In genomic region chr14:50056457-50056856, GRCh38 we compare ENCODE assay signal across 22 cellular contexts. TPM values are rescaled to one million over a fixed set of nuclear protein-coding genes. Genes with fewer than 3 reads are reported as not detected.
A peak's percentile ranks its signal among the peaks of the same experiment; 100 is the strongest.
DNase-seq lines count a peak whose midpoint lies in the region; ATAC-seq and TF ChIP-seq lines count a peak whose summit lies in the region.
"Had no signal": no experiment of that assay in that cellular context is flagged by ENCODE, and none has a peak within 500 bp of the region (broad histone marks: within the 10 kb centered on the region; RNA-seq: fewer than 3 reads in every experiment).

No MANE protein-coding gene starts in this region.

- H3K79me2 ChIP-seq in OCI-LY1 (ENCODE audit: insufficient read depth, low read length): no peaks in the 10 kb centered on the region

- no peaks in the 10 kb centered on the region for H3K27me3 Mint-ChIP-seq in activated CD4-positive, alpha-beta T cell treated with anti-CD3 and anti-CD28 coated beads, Interleukin-2, amount 10 ng/mL, durations not matched to agents 7 days and 5 days
- H3K27me3 Mint-ChIP-seq in immature natural killer cell (ENCODE audit: low read depth in 3 of 3): peaks cover 1 to 4% (median 3%) of the 10 kb centered on the region in 3 donors
- H3K27me3 Mint-ChIP-seq: activated B cell treated with CpG ODN at 0.5 μM for 24 hours; activated naive CD8-positive, alpha-beta T cell had no signal

- H3K4me3 Mint-ChIP-seq in activated CD4-positive, alpha-beta T cell treated with anti-CD3 and anti-CD28 coated beads, Interleukin-2, amount 10 ng/mL, durations not matched to agents 7 days and 5 days: no peak overlapping the region
- peak overlapping the region; percentile 18 to 75 (median 53) for H3K4me3 Mint-ChIP-seq in immature natural killer cell
- H3K4me3 Mint-ChIP-seq: activated B cell treated with CpG ODN at 0.5 μM for 24 hours; activated CD8-positive, alpha-beta T cell treated with anti-CD3 and anti-CD28 coated beads, Interleukin-2, amount 10 ng/mL, durations not matched to agents 7 days and 5 days; activated naive CD8-positive, alpha-beta T cell; activated T-cell treated with anti-CD3 and anti-CD28 coated beads, Interleukin-2, amount 50 U/mL, for 72 hours; T-helper 2 cell treated with Interferon-gamma antibody and Interleukin-4, amounts not matched to agents 5 μg/mL and 100 μg/mL, for 36 hours had no signal

- no peak for TF ChIP-seq CTCF in OCI-LY1 (IDR thresholded peaks at IDR 0.05; ENCODE audit: low read length)

- H3K4me1 ChIP-seq in OCI-LY1 (ENCODE audit: insufficient read depth, low read length, severe bottlenecking): peaks cover 35% of the 10 kb centered on the region
- H3K4me1 ChIP-seq: uterus had no signal

- H3K4me1 Mint-ChIP-seq in activated CD4-positive, alpha-beta T cell treated with anti-CD3 and anti-CD28 coated beads, Interleukin-2, amount 10 ng/mL, durations not matched to agents 7 days and 5 days: peaks cover 54% of the 10 kb centered on the region
- peaks cover 69 to 73% of the 10 kb centered on the region in 2 donors for H3K4me1 Mint-ChIP-seq in immature natural killer cell

- H3K4me3 ChIP-seq in OCI-LY1 (ENCODE audit: low read depth, low read length, poor library complexity, severe bottlenecking): no peak overlapping the region
- H3K4me3 ChIP-seq: A549, BLaER1, left lung, Peyer's patch, uterus had no signal

- H3K9me3 ChIP-seq in OCI-LY1 (ENCODE audit: low read length): no peaks in the 10 kb centered on the region
- H3K9me3 ChIP-seq: A549, BLaER1, left lung, Peyer's patch, SK-N-SH, uterus had no signal

- peak overlapping the region; percentile 34 for H3K27ac Mint-ChIP-seq in activated CD4-positive, alpha-beta T cell treated with anti-CD3 and anti-CD28 coated beads, Interleukin-2, amount 10 ng/mL, durations not matched to agents 7 days and 5 days
- peak overlapping the region; percentile 66 to 85 (median 76) for H3K27ac Mint-ChIP-seq in immature natural killer cell
- H3K27ac Mint-ChIP-seq: activated CD8-positive, alpha-beta T cell treated with anti-CD3 and anti-CD28 coated beads, Interleukin-2, amount 10 ng/mL, durations not matched to agents 7 days and 5 days; activated T-cell treated with anti-CD3 and anti-CD28 coated beads, Interleukin-2, amount 50 U/mL, for 72 hours; T-helper 2 cell treated with Interferon-gamma antibody and Interleukin-4, amounts not matched to agents 5 μg/mL and 100 μg/mL, for 36 hours had no signal

- H3K36me3 Mint-ChIP-seq in activated CD4-positive, alpha-beta T cell treated with anti-CD3 and anti-CD28 coated beads, Interleukin-2, amount 10 ng/mL, durations not matched to agents 7 days and 5 days (ENCODE audit: low read depth): peaks cover 46% of the 10 kb centered on the region
- peaks cover 7 to 13% (median 10%) of the 10 kb centered on the region in 3 donors for H3K36me3 Mint-ChIP-seq in immature natural killer cell

- no peaks in the 10 kb centered on the region for H4K20me1 ChIP-seq in OCI-LY1 (ENCODE audit: insufficient read depth, low read length)
- H4K20me1 ChIP-seq: BLaER1 had no signal

- peak overlapping the region; percentile 55 for H3K27ac ChIP-seq in OCI-LY1 (ENCODE audit: low read depth, low read length, poor library complexity, severe bottlenecking)
- H3K27ac ChIP-seq: BLaER1, left lung, uterus had no signal

- H3K27me3 ChIP-seq in OCI-LY1 (ENCODE audit: insufficient read depth, low read length): no peaks in the 10 kb centered on the region
- H3K27me3 ChIP-seq: BLaER1, left lung, Peyer's patch, uterus had no signal

- no peaks in the 10 kb centered on the region for H3F3A ChIP-seq in OCI-LY1 (ENCODE audit: insufficient read depth, low read length)

- ATAC-seq in sciatic nerve (peak; percentile 12), GM19395 (IDR thresholded peaks at IDR 0.05; ENCODE audit: unreplicated experiment) (no peak)
- ATAC-seq: A549; activated CD8-positive, alpha-beta T cell treated with anti-CD3 and anti-CD28 coated beads, Interleukin-2, amount 10 ng/mL, durations not matched to agents 7 days and 5 days; activated T-cell treated with anti-CD3 and anti-CD28 coated beads, Interleukin-2, amount 50 U/mL, for 72 hours had no signal

- H3K9ac ChIP-seq in OCI-LY1 (ENCODE audit: low read length): peak overlapping the region; percentile 31; the same call in 1 of the 2 replicates
- H3K9ac ChIP-seq: BLaER1, SK-N-SH had no signal

- H3K36me3 ChIP-seq in OCI-LY1 (ENCODE audit: insufficient read depth, low read length): no peaks in the 10 kb centered on the region
- H3K36me3 ChIP-seq: BLaER1, left lung, Peyer's patch, uterus had no signal

- intact Hi-C loops in sciatic nerve (cut with DNase I): no loop called here

- peak overlapping the region; percentile 43; the same call in 1 of the 2 replicates for H3K4me2 ChIP-seq in OCI-LY1 (ENCODE audit: low read length)
- H3K4me2 ChIP-seq: A549, BLaER1, SK-N-SH had no signal

- H2AFZ ChIP-seq in OCI-LY1 (ENCODE audit: low read length): 0 out of 2 replicates have a peak overlapping the region, but pooled peaks have one; percentile 71

- CTCF ChIA-PET in activated CD4-positive, alpha-beta T cell treated with anti-CD3 and anti-CD28 coated beads, Interleukin-2, amount 10 ng/mL, durations not matched to agents 7 days and 5 days (lab: Charles Lee): interaction anchor here (0.6 to 1.5 kb wide), 4 partner anchors 9 to 195 kb away, joined by 3 read pairs; no protein-coding TSS in a partner anchor

- no peaks in the 10 kb centered on the region for H3K9me2 ChIP-seq in OCI-LY1 (ENCODE audit: low read depth, low read length)
- H3K9me2 ChIP-seq: SK-N-SH had no signal

- DNase-seq in activated CD4-positive, alpha-beta T cell treated with anti-CD3 and anti-CD28 coated beads, Interleukin-2, amount 10 ng/mL, durations not matched to agents 7 days and 5 days: no peak
- DNase-seq in activated CD4-positive, alpha-beta T cell treated with anti-CD3 and anti-CD28 coated beads, Interleukin-2, amount 50 U/mL, for 1 hour: no peak
- DNase-seq in immature natural killer cell (no peak), sciatic nerve (ENCODE audit: low spot score) (no peak), NCI-H2227 (lab: John Stamatoyannopoulos, UW; ENCODE audit: unreplicated experiment) (no peak), ecto neural progenitor cell (ENCODE audit: low spot score) (no peak)
- DNase-seq: activated B cell treated with CpG ODN at 0.5 μM for 24 hours; activated CD8-positive, alpha-beta T cell treated with anti-CD3 and anti-CD28 coated beads, Interleukin-2, amount 10 ng/mL, durations not matched to agents 7 days and 5 days; activated T-cell treated with anti-CD3 and anti-CD28 coated beads, Interleukin-2, amount 50 U/mL, for 72 hours; cerebellar nuclear complex; NCI-H1436; NCI-H2227 treated with DMSO at 0.1 percent for 48 hours; SK-N-SH; uterus had no signal

- H3K9me3 Mint-ChIP-seq in activated CD4-positive, alpha-beta T cell treated with anti-CD3 and anti-CD28 coated beads, Interleukin-2, amount 10 ng/mL, durations not matched to agents 7 days and 5 days: no peaks in the 10 kb centered on the region
- no peaks in the 10 kb centered on the region for H3K9me3 Mint-ChIP-seq in immature natural killer cell
- H3K9me3 Mint-ChIP-seq: activated B cell treated with CpG ODN at 0.5 μM for 24 hours; activated T-cell treated with anti-CD3 and anti-CD28 coated beads, Interleukin-2, amount 50 U/mL, for 72 hours; T-helper 2 cell treated with Interferon-gamma antibody and Interleukin-4, amounts not matched to agents 5 μg/mL and 100 μg/mL, for 36 hours had no signal

- POLR2A ChIA-PET in activated CD4-positive, alpha-beta T cell treated with anti-CD3 and anti-CD28 coated beads, Interleukin-2, amount 10 ng/mL, durations not matched to agents 7 days and 5 days (lab: Charles Lee): no interaction called here

RNA-seq across cellular contexts. Expression of gene VCPKMT, which starts 59.9 kb away (rescaled TPM):
- total RNA-seq in activated CD4-positive, alpha-beta T cell treated with anti-CD3 and anti-CD28 coated beads, Interleukin-2, amount 10 ng/mL, durations not matched to agents 7 days and 5 days: 10 to 100 TPM in 1 of 2 experiments, 1 to 10 TPM in 1; 9.8 to 11.3 TPM
- 10 to 100 TPM in 2 of 3 donors, 1 to 10 TPM in 1; 7.8 to 19.2 (median 14.4) TPM for polyA plus RNA-seq in immature natural killer cell
- 6.7 TPM for total RNA-seq in sciatic nerve
